23 cellular contexts compared by ENCODE assay signal in the genomic region with DNA sequence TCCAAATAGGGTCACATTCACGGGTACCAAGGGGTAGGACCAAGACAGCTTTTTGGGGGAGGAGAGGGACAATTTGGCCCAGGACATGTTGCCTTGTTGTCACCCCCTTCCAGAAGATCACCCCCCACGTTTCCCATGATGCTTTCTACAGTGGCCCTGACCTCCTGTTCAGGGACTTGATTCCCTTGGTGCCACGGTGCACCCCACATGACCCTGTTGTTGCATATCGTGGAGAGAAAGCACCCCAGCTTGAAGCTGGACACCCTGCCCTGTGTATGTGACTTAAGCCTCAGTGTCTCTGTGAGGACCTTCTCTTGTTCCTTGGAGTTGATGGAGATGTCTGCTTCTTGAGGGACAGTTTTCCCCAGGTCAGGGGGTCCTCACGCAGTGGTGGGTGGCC. TPM values are rescaled to one million over a fixed set of nuclear protein-coding genes. Genes with fewer than 3 reads are reported as not detected.
"Had no signal": no experiment of that assay in that cellular context is flagged by ENCODE, and none has a peak within 500 bp of the region (broad histone marks: within the 10 kb centered on the region; RNA-seq: fewer than 3 reads in every experiment).

No MANE protein-coding gene starts in this region.

- H3K27ac Mint-ChIP-seq: endodermal cell; natural killer cell; progenitor cell of endocrine pancreas; stimulated activated memory B cell treated with anti-CD40 and anti-IgM and Interleukin-4, amounts not matched to agents 10 μg/mL and 1 μg/mL and 100 μg/mL, for 72 hours; type B pancreatic cell had no signal

- ATAC-seq: gastrocnemius medialis; left ventricle myocardium superior; lower lobe of right lung; natural killer cell; right lobe of liver; stimulated activated memory B cell treated with anti-CD40 and anti-IgM and Interleukin-4, amounts not matched to agents 10 μg/mL and 1 μg/mL and 100 μg/mL, for 72 hours; stimulated activated naive CD8-positive, alpha-beta T cell treated with anti-CD3 and anti-CD28 coated beads, Interleukin-15, Interleukin-2, amounts not matched to agents 100 U/mL and 50 U/mL, for 24 hours had no signal

- H3K79me2 ChIP-seq: parathyroid adenoma had no signal

- H3K36me3 Mint-ChIP-seq: natural killer cell; stimulated activated memory B cell treated with anti-CD40 and anti-IgM and Interleukin-4, amounts not matched to agents 10 μg/mL and 1 μg/mL and 100 μg/mL, for 72 hours; type B pancreatic cell had no signal

- H3K27me3 ChIP-seq: gastrocnemius medialis, right lobe of liver, testis, tibial artery, uterus had no signal

- DNase-seq: cortex of kidney; effector CD4-positive, alpha-beta T cell; foreskin fibroblast; gastrocnemius medialis; left ventricle myocardium superior; lower lobe of right lung; natural killer cell; right lobe of liver; stimulated activated CD4-positive, alpha-beta T cell treated with anti-CD3 and anti-CD28 coated beads, Interleukin-2, amount 100 ng/mL, for 24 hours; stimulated activated CD4-positive, alpha-beta T cell treated with anti-CD3 and anti-CD28 coated beads, Interleukin-4, amount 100 ng/mL, for 24 hours; stimulated activated naive CD8-positive, alpha-beta T cell treated with anti-CD3 and anti-CD28 coated beads, Interleukin-15, Interleukin-2, amounts not matched to agents 100 U/mL and 50 U/mL, for 24 hours; substantia nigra; testis; tibial artery; uterus had no signal

- H2AFZ ChIP-seq: parathyroid adenoma had no signal

- H3K4me3 Mint-ChIP-seq: endodermal cell; natural killer cell; stimulated activated memory B cell treated with anti-CD40 and anti-IgM and Interleukin-4, amounts not matched to agents 10 μg/mL and 1 μg/mL and 100 μg/mL, for 72 hours; type B pancreatic cell had no signal

- H3K4me3 ChIP-seq: gastrocnemius medialis, lower lobe of right lung, right lobe of liver, smooth muscle cell, testis, tibial artery, uterus had no signal

- H3K4me1 ChIP-seq: parathyroid adenoma had no signal

- H3K36me3 ChIP-seq: uterus had no signal

- H3K9ac ChIP-seq: parathyroid adenoma had no signal

- FAIRE-seq: keratinocyte had no signal

- H3K9me3 ChIP-seq: gastrocnemius medialis, lower lobe of right lung, right lobe of liver, testis, tibial artery, uterus had no signal

- H3K27me3 Mint-ChIP-seq: stimulated activated memory B cell treated with anti-CD40 and anti-IgM and Interleukin-4, amounts not matched to agents 10 μg/mL and 1 μg/mL and 100 μg/mL, for 72 hours; type B pancreatic cell had no signal

- H3K9me3 Mint-ChIP-seq: endodermal cell; natural killer cell; stimulated activated memory B cell treated with anti-CD40 and anti-IgM and Interleukin-4, amounts not matched to agents 10 μg/mL and 1 μg/mL and 100 μg/mL, for 72 hours; type B pancreatic cell had no signal

- H3K27ac ChIP-seq: epithelial cell of prostate, gastrocnemius medialis, lower lobe of right lung, parathyroid adenoma, right lobe of liver, testis, tibial artery, uterus had no signal

- H3K4me2 ChIP-seq: smooth muscle cell had no signal

RNA-seq across cellular contexts. Expression of a gene that starts 12.6 kb away (rescaled TPM):
- total RNA-seq: progenitor cell of endocrine pancreas, smooth muscle cell had no signal
